ENCODE assay signal across 8 cellular contexts in genomic region chr7:151408839-151409554, GRCh38. TPM values are rescaled to one million over a fixed set of nuclear protein-coding genes. Genes with fewer than 3 reads are reported as not detected.
A peak's percentile ranks its signal among the peaks of the same experiment; 100 is the strongest.
DNase-seq lines count a peak whose midpoint lies in the region; ATAC-seq, FAIRE-seq and TF ChIP-seq lines count a peak whose summit lies in the region.

No MANE protein-coding gene starts in this region.

- FAIRE-seq in frontal cortex (lab: Jason Lieb, UNC) = no peak

- H3K27ac ChIP-seq in OCI-LY1 (ENCODE audit: low read depth, low read length, poor library complexity, severe bottlenecking) (no peak overlapping the region), mesendoderm (ENCODE audit: low read depth, low read length) (peak overlapping the region; percentile 44)

- WGBS in mesendoderm (ENCODE audit: extremely low coverage, insufficient coverage, low lambda C conversion rate) = no CpG with 5 or more reads among the region's 47 CpGs

- peak overlapping the region; percentile 94 for H3K18ac ChIP-seq in mesendoderm (ENCODE audit: low read length)

- H3K9me2 ChIP-seq in OCI-LY1 (ENCODE audit: low read depth, low read length) = no peaks in the 10 kb centered on the region

- H3K4me3 ChIP-seq in OCI-LY1 (ENCODE audit: low read depth, low read length, poor library complexity, severe bottlenecking) (no peak overlapping the region), mesendoderm (ENCODE audit: low read length) (peak overlapping the region; percentile 70)

- no peaks in the 10 kb centered on the region for H3K36me3 ChIP-seq in OCI-LY1 (ENCODE audit: insufficient read depth, low read length)
- no peaks in the 10 kb centered on the region for H3K36me3 ChIP-seq in mesendoderm (ENCODE audit: control insufficient read depth, insufficient read depth, low read length)

- H3K4ac ChIP-seq in mesendoderm (ENCODE audit: low read depth, low read length) = peak overlapping the region; percentile 56

- no peak for DNase-seq in MCF 10A (ENCODE audit: unreplicated experiment)
- peak; percentile 89 for DNase-seq in mesendoderm
- DNase-seq in type B pancreatic cell (ENCODE audit: extremely low spot score, unreplicated experiment) = no peak
- DNase-seq in frontal cortex (ENCODE audit: low spot score in 2 of 2) = no peak
- no peak for DNase-seq in DMS 273 treated with DMSO at 0.1 percent for 48 hours (lab: John Stamatoyannopoulos, UW)

- H2BK5ac ChIP-seq in mesendoderm (ENCODE audit: low read length) = no peak overlapping the region

- TF ChIP-seq CTCF in OCI-LY1 (IDR thresholded peaks at IDR 0.05; ENCODE audit: low read length) = peak; percentile 28; the same call in 1 of the 2 replicates
- no peak for TF ChIP-seq CTCF in MCF 10A (IDR thresholded peaks at IDR 0.05; ENCODE audit: unreplicated experiment)
- no peak for TF ChIP-seq CTCF in type B pancreatic cell (conservative IDR thresholded peaks at IDR 0.05)

- H3K79me2 ChIP-seq in OCI-LY1 (ENCODE audit: insufficient read depth, low read length) (no peaks in the 10 kb centered on the region), mesendoderm (ENCODE audit: control insufficient read depth, insufficient read depth, low read length) (no peaks in the 10 kb centered on the region)

- intact Hi-C loops in MCF 10A (cut with micrococcal nuclease) = no loop called here

- H3K9ac ChIP-seq in OCI-LY1 (ENCODE audit: low read length) (no peak overlapping the region), mesendoderm (ENCODE audit: low read length) (peak overlapping the region; percentile 92)

- H3K27me3 ChIP-seq in OCI-LY1 (ENCODE audit: insufficient read depth, low read length) = 0 out of 2 replicates have a peak, but pooled peaks cover 2% of the 10 kb centered on the region
- H3K27me3 ChIP-seq in mesendoderm (ENCODE audit: insufficient read depth, low read length, poor library complexity) = no peaks in the 10 kb centered on the region

- no peaks in the 10 kb centered on the region for H3F3A ChIP-seq in OCI-LY1 (ENCODE audit: insufficient read depth, low read length)

- H3K9me3 ChIP-seq in OCI-LY1 (ENCODE audit: low read length) = no peaks in the 10 kb centered on the region

- H3K4me3 Mint-ChIP-seq in MCF 10A (ENCODE audit: unreplicated experiment) = no peak overlapping the region
- H3K4me3 Mint-ChIP-seq in type B pancreatic cell = peak overlapping the region; percentile 93

- ATAC-seq in GM21737 (IDR thresholded peaks at IDR 0.05; ENCODE audit: unreplicated experiment) (peak; percentile 78), GM19328 (IDR thresholded peaks at IDR 0.05; ENCODE audit: unreplicated experiment) (no peak)

- CTCF ChIA-PET in MCF 10A (lab: Yijun Ruan, JAX) = no interaction called here

- H3K23ac ChIP-seq in mesendoderm (ENCODE audit: low read length) = peak overlapping the region; percentile 94

- H3K9me3 Mint-ChIP-seq in MCF 10A (ENCODE audit: unreplicated experiment) (no peaks in the 10 kb centered on the region), type B pancreatic cell (no peaks in the 10 kb centered on the region)

- peaks cover 41% of the 10 kb centered on the region for H3K27me3 Mint-ChIP-seq in MCF 10A (ENCODE audit: insufficient read depth, unreplicated experiment)
- peaks cover 24% of the 10 kb centered on the region for H3K27me3 Mint-ChIP-seq in type B pancreatic cell

- H2AFZ ChIP-seq in OCI-LY1 (ENCODE audit: low read length) = no peak overlapping the region

- POLR2A ChIA-PET in MCF 10A (lab: Yijun Ruan, JAX) = no interaction called here

- H3K79me1 ChIP-seq in mesendoderm (ENCODE audit: low read length) = peaks cover 2% of the 10 kb centered on the region

- no TSS peak for BruUV-seq in MCF 10A (replicated peaks; lab: Mats Ljungman, UMichigan)

- peaks cover 21% of the 10 kb centered on the region for H3K4me1 ChIP-seq in OCI-LY1 (ENCODE audit: insufficient read depth, low read length, severe bottlenecking)
- peaks cover 15% of the 10 kb centered on the region for H3K4me1 ChIP-seq in mesendoderm (ENCODE audit: control insufficient read depth, low read depth, low read length)

- H2BK15ac ChIP-seq in mesendoderm (replicated peaks; ENCODE audit: low read depth) = no peak overlapping the region

- H3K27ac Mint-ChIP-seq in MCF 10A (ENCODE audit: low read depth, unreplicated experiment) (peak overlapping the region; percentile 39), type B pancreatic cell (peak overlapping the region; percentile 79)

- peak overlapping the region; percentile 2 for H2BK120ac ChIP-seq in mesendoderm (ENCODE audit: low read depth, low read length)

- H3K4me2 ChIP-seq in OCI-LY1 (ENCODE audit: low read length) (peak overlapping the region; percentile 39; the same call in 1 of the 2 replicates), mesendoderm (ENCODE audit: low read length) (peak overlapping the region; percentile 87)

- peak overlapping the region; percentile 74 for H2AK5ac ChIP-seq in mesendoderm (ENCODE audit: low read length)

- no peak overlapping the region for H4K8ac ChIP-seq in mesendoderm (ENCODE audit: low read depth, low read length)

- H3K36me3 Mint-ChIP-seq in MCF 10A (ENCODE audit: insufficient read depth, unreplicated experiment) = no peaks in the 10 kb centered on the region
- H3K36me3 Mint-ChIP-seq in type B pancreatic cell = no peaks in the 10 kb centered on the region

- H3K4me1 Mint-ChIP-seq in MCF 10A (ENCODE audit: insufficient read depth, unreplicated experiment) = peaks cover 4% of the 10 kb centered on the region
- H3K4me1 Mint-ChIP-seq in type B pancreatic cell (ENCODE audit: unreplicated experiment) = peaks cover 35% of the 10 kb centered on the region

- peak overlapping the region; percentile 94 for H3K56ac ChIP-seq in mesendoderm (ENCODE audit: low read length)

- H4K5ac ChIP-seq in mesendoderm (ENCODE audit: low read length) = no peak overlapping the region

- H4K20me1 ChIP-seq in OCI-LY1 (ENCODE audit: insufficient read depth, low read length) = no peaks in the 10 kb centered on the region

RNA-seq across cellular contexts. Expression of gene WDR86, which starts 0.8 kb away (rescaled TPM):
- total RNA-seq in MCF 10A (2022) (not detected in 2 replicates), type B pancreatic cell (ENCODE audit: low replicate concordance) (13.0 and 83.0 TPM in 2 replicates), frontal cortex (49.7 TPM)
- polyA plus RNA-seq in mesendoderm (2013, experiment 1 of 2) = 1.5 TPM
- polyA plus RNA-seq in mesendoderm (2013, experiment 2 of 2) = 1.4 TPM

RNA-seq across cellular contexts. Expression of gene CRYGN, which starts 30.9 kb away (rescaled TPM):
- total RNA-seq in MCF 10A (2022) (not detected in 2 replicates), type B pancreatic cell (ENCODE audit: low replicate concordance) (0.67 and 1.3 TPM in 2 replicates), frontal cortex (under 0.01 TPM)
- polyA plus RNA-seq in mesendoderm (2013, experiment 1 of 2) = 0.32 TPM
- 0.29 TPM for polyA plus RNA-seq in mesendoderm (2013, experiment 2 of 2)

Comparison
In these comparisons a context has a peak if more than half of its experiments do, and no peak if none do; other contexts are left out.
1. RNA of gene WDR86, which starts 0.8 kb away (total RNA-seq): 13.0 to 83.0 TPM in type B pancreatic cell and 49.7 TPM in frontal cortex (single experiment); not detected in MCF 10A; every median in the first group is over 10 times any median in the second.